ENCODE assay signal across 9 cellular contexts in genomic region chr16:50308237-50308965, GRCh38. TPM values are rescaled to one million over a fixed set of nuclear protein-coding genes. Genes with fewer than 3 reads are reported as not detected.
DNase-seq lines count a peak whose midpoint lies in the region; ATAC-seq and TF ChIP-seq lines count a peak whose summit lies in the region.
"Had no signal": no experiment of that assay in that cellular context is flagged by ENCODE, and none has a peak within 500 bp of the region (broad histone marks: within the 10 kb centered on the region; RNA-seq: fewer than 3 reads in every experiment).

No MANE protein-coding gene starts in this region.

- no peak overlapping the region for H3K4me3 Mint-ChIP-seq in central memory CD8-positive, alpha-beta T cell
- H3K4me3 Mint-ChIP-seq in osteocyte (ENCODE audit: unreplicated experiment), result no peak overlapping the region
- H3K4me3 Mint-ChIP-seq: naive thymus-derived CD4-positive, alpha-beta T cell had no signal

- peak; percentile 25 for DNase-seq in activated CD4-positive, CD25-positive, alpha-beta regulatory T cell treated with anti-CD3 and anti-CD28 coated beads, Interleukin-2, amount 50 U/mL, for 72 hours
- DNase-seq in GM10266 (ENCODE audit: extremely low spot score) (peak; percentile 10), osteocyte (ENCODE audit: extremely low spot score, unreplicated experiment) (peak; percentile 74), SW 1271 (lab: John Stamatoyannopoulos, UW) (no peak), CD1c-positive myeloid dendritic cell (ENCODE audit: extremely low spot score) (no peak)
- no peak for DNase-seq in central memory CD8-positive, alpha-beta T cell (ENCODE audit: low spot score in 2 of 2)

- no peak for TF ChIP-seq CTCF in GM10266 (IDR thresholded peaks at IDR 0.05; ENCODE audit: control insufficient read depth, insufficient read depth, low read depth, missing control alignments)
- TF ChIP-seq CTCF in osteocyte (IDR thresholded peaks at IDR 0.05), result no peak

- no peaks in the 10 kb centered on the region for H3K9me3 Mint-ChIP-seq in central memory CD8-positive, alpha-beta T cell
- H3K9me3 Mint-ChIP-seq in osteocyte (ENCODE audit: unreplicated experiment), result no peaks in the 10 kb centered on the region
- H3K9me3 Mint-ChIP-seq: naive thymus-derived CD4-positive, alpha-beta T cell had no signal

- no peak for ATAC-seq in activated CD4-positive, CD25-positive, alpha-beta regulatory T cell treated with anti-CD3 and anti-CD28 coated beads, Interleukin-2, amount 50 U/mL, for 24 hours
- no peak for ATAC-seq in central memory CD8-positive, alpha-beta T cell (replicated peaks; ENCODE audit: extremely low read depth, poor library complexity, severe bottlenecking)
- ATAC-seq in HG02938 (IDR thresholded peaks at IDR 0.05; ENCODE audit: unreplicated experiment), result no peak
- ATAC-seq: naive thymus-derived CD4-positive, alpha-beta T cell had no signal

- H3K4me1 Mint-ChIP-seq in central memory CD8-positive, alpha-beta T cell, result peaks cover 16% of the 10 kb centered on the region
- no peaks in the 10 kb centered on the region for H3K4me1 Mint-ChIP-seq in osteocyte (ENCODE audit: unreplicated experiment)

- peak overlapping the region; percentile 87 for H3K27ac Mint-ChIP-seq in central memory CD8-positive, alpha-beta T cell (ENCODE audit: low read depth)
- H3K27ac Mint-ChIP-seq in osteocyte (ENCODE audit: unreplicated experiment), result no peak overlapping the region

- H3K27me3 Mint-ChIP-seq in central memory CD8-positive, alpha-beta T cell, result no peaks in the 10 kb centered on the region
- H3K27me3 Mint-ChIP-seq in osteocyte (ENCODE audit: unreplicated experiment), result no peaks in the 10 kb centered on the region
- H3K27me3 Mint-ChIP-seq: naive thymus-derived CD4-positive, alpha-beta T cell had no signal

- peaks cover 35% of the 10 kb centered on the region for H3K36me3 Mint-ChIP-seq in central memory CD8-positive, alpha-beta T cell (ENCODE audit: insufficient read depth)
- H3K36me3 Mint-ChIP-seq in osteocyte (ENCODE audit: unreplicated experiment), result peaks cover 6% of the 10 kb centered on the region

RNA-seq across cellular contexts. Expression of gene ADCY7, which starts 42.0 kb away (rescaled TPM):
- total RNA-seq in osteocyte, result 4.6 TPM in 2 replicates

Comparison
In these comparisons a context has a peak if more than half of its experiments do, and no peak if none do; other contexts are left out.
1. DNase-seq: peak in activated CD4-positive, CD25-positive, alpha-beta regulatory T cell treated with anti-CD3 and anti-CD28 coated beads, Interleukin-2, amount 50 U/mL, for 72 hours (single experiment), GM10266 (single experiment) and osteocyte (single experiment); none in central memory CD8-positive, alpha-beta T cell (0 of 2), SW 1271 (0 of 2) and CD1c-positive myeloid dendritic cell (single experiment).